In genomic region chr2:173238385-173238784, GRCh38 we compare ENCODE assay signal across 19 cellular contexts.
"Had no signal": no experiment of that assay in that cellular context is flagged by ENCODE, and none has a peak within 500 bp of the region (broad histone marks: within the 10 kb centered on the region; RNA-seq: fewer than 3 reads in every experiment).

No MANE protein-coding gene starts in this region.

- H3K36me3 ChIP-seq: brain microvascular endothelial cell had no signal

- H3K9me3 ChIP-seq: esophagus squamous epithelium had no signal

- H3K27me3 ChIP-seq: brain microvascular endothelial cell, esophagus squamous epithelium had no signal

- ATAC-seq: activated CD8-positive, alpha-beta T cell treated with anti-CD3 and anti-CD28 coated beads, Interleukin-2, amount 10 ng/mL, durations not matched to agents 7 days and 5 days; left ventricle myocardium superior; sciatic nerve had no signal

- DNase-seq: activated B cell treated with CpG ODN at 0.5 μM for 24 hours; activated CD4-positive, alpha-beta T cell treated with anti-CD3 and anti-CD28 coated beads for 48 hours; activated CD8-positive, alpha-beta memory T cell treated with anti-CD3 and anti-CD28 coated beads, Interleukin-2, amount 50 U/mL, for 4 hours; activated CD8-positive, alpha-beta T cell treated with anti-CD3 and anti-CD28 coated beads, Interleukin-2, amount 10 ng/mL, durations not matched to agents 7 days and 5 days; activated gamma-delta T cell; activated T-cell treated with anti-CD3 and anti-CD28 coated beads, Interleukin-2, amount 50 U/mL, for 48 hours; amniotic stem cell; brain microvascular endothelial cell; cortex of kidney; effector CD8-positive, alpha-beta T cell; esophagus squamous epithelium; glutamatergic neuron; hypothalamus; kidney; left ventricle myocardium superior; stimulated activated CD4-positive, alpha-beta T cell treated with anti-CD3 and anti-CD28 coated beads, Interleukin-1b, Interleukin-23, amount 100 ng/mL, for 48 hours had no signal

- H3K27ac ChIP-seq: brain microvascular endothelial cell, esophagus squamous epithelium had no signal

- FAIRE-seq: endothelial cell of umbilical vein, kidney, TTC549 had no signal

- H3K4me1 ChIP-seq: esophagus squamous epithelium had no signal

- H3K4me3 ChIP-seq: esophagus squamous epithelium had no signal
